ENCODE assay signal across 21 cellular contexts in genomic region chr6:71983131-71983530, GRCh38.
DNase-seq lines count a peak whose midpoint lies in the region; ATAC-seq and TF ChIP-seq lines count a peak whose summit lies in the region.
"Had no signal": no experiment of that assay in that cellular context is flagged by ENCODE, and none has a peak within 500 bp of the region (broad histone marks: within the 10 kb centered on the region; RNA-seq: fewer than 3 reads in every experiment).

No MANE protein-coding gene starts in this region.

- no peaks in the 10 kb centered on the region for H3K79me2 ChIP-seq in MM.1S (ENCODE audit: low read length)

- intact Hi-C loops in lower lobe of right lung (cut with DNase I): no loop called here

- no peak overlapping the region for H3K27ac Mint-ChIP-seq in activated CD8-positive, alpha-beta T cell treated with anti-CD3 and anti-CD28 coated beads, Interleukin-2, amount 10 ng/mL, durations not matched to agents 7 days and 5 days
- H3K27ac Mint-ChIP-seq: CD4-positive, alpha-beta memory T cell had no signal

- H3K36me3 Mint-ChIP-seq in activated CD8-positive, alpha-beta T cell treated with anti-CD3 and anti-CD28 coated beads, Interleukin-2, amount 10 ng/mL, durations not matched to agents 7 days and 5 days (ENCODE audit: low read depth): no peaks in the 10 kb centered on the region
- H3K36me3 Mint-ChIP-seq: CD4-positive, alpha-beta memory T cell had no signal

- CTCF ChIA-PET in activated CD8-positive, alpha-beta T cell treated with anti-CD3 and anti-CD28 coated beads, Interleukin-2, amount 10 ng/mL, durations not matched to agents 7 days and 5 days (lab: Charles Lee): no interaction called here

- H3K9me3 Mint-ChIP-seq in activated CD8-positive, alpha-beta T cell treated with anti-CD3 and anti-CD28 coated beads, Interleukin-2, amount 10 ng/mL, durations not matched to agents 7 days and 5 days (ENCODE audit: insufficient read depth): no peaks in the 10 kb centered on the region

- TF ChIP-seq CTCF in lower lobe of right lung (IDR thresholded peaks at IDR 0.05): no peak
- TF ChIP-seq CTCF in MM.1S (IDR thresholded peaks at IDR 0.05; ENCODE audit: low read length): no peak

- H3K4me3 ChIP-seq in lower lobe of right lung (no peak overlapping the region), MM.1S (ENCODE audit: low read length) (no peak overlapping the region)

- H2AFZ ChIP-seq in MM.1S (ENCODE audit: low read length): no peak overlapping the region

- no peaks in the 10 kb centered on the region for H3K4me1 ChIP-seq in lower lobe of right lung
- H3K4me1 ChIP-seq in MM.1S (ENCODE audit: low read length): no peaks in the 10 kb centered on the region; the same call in 1 of the 2 replicates

- H3K27me3 Mint-ChIP-seq in activated CD8-positive, alpha-beta T cell treated with anti-CD3 and anti-CD28 coated beads, Interleukin-2, amount 10 ng/mL, durations not matched to agents 7 days and 5 days (ENCODE audit: low read depth): no peaks in the 10 kb centered on the region
- H3K27me3 Mint-ChIP-seq: CD4-positive, alpha-beta memory T cell had no signal

- H3K36me3 ChIP-seq in lower lobe of right lung (no peaks in the 10 kb centered on the region), MM.1S (replicated peaks; ENCODE audit: insufficient read depth, low read length) (no peaks in the 10 kb centered on the region)

- H3K9me3 ChIP-seq in lower lobe of right lung: no peaks in the 10 kb centered on the region
- H3K9me3 ChIP-seq in MM.1S (replicated peaks; ENCODE audit: insufficient read depth, low read length): no peaks in the 10 kb centered on the region

- H3K9me2 ChIP-seq in MM.1S (replicated peaks; ENCODE audit: insufficient read depth, low read length): no peaks in the 10 kb centered on the region

- DNase-seq in lower lobe of right lung (no peak), NOMO-1 treated with DMSO at 0.1 percent for 48 hours (lab: John Stamatoyannopoulos, UW; ENCODE audit: unreplicated experiment) (no peak), MM.1S (no peak), NCI-H128 (lab: John Stamatoyannopoulos, UW; ENCODE audit: unreplicated experiment) (no peak)
- DNase-seq in activated CD8-positive, alpha-beta T cell treated with anti-CD3 and anti-CD28 coated beads, Interleukin-2, amount 10 ng/mL, durations not matched to agents 7 days and 5 days: no peak
- DNase-seq: C1 segment of cervical spinal cord; CD4-positive, alpha-beta memory T cell; COR-L47; KBM-7; NCI-H1105 treated with DMSO at 0.1 percent for 48 hours; NCI-H2029; NCI-H510A; NCI-H69; SHP77; T-helper 1 cell had no signal

- H3K4me2 ChIP-seq in MM.1S (ENCODE audit: low read depth, low read length): no peak overlapping the region

- H4K20me1 ChIP-seq in MM.1S (ENCODE audit: insufficient read depth, low read length): no peaks in the 10 kb centered on the region

- ATAC-seq in GM18870 (IDR thresholded peaks at IDR 0.05; ENCODE audit: unreplicated experiment): peak; percentile 41
- ATAC-seq in GM19395 (IDR thresholded peaks at IDR 0.05; ENCODE audit: unreplicated experiment): peak; percentile 45
- peak; percentile 41 for ATAC-seq in HG02938 (IDR thresholded peaks at IDR 0.05; ENCODE audit: unreplicated experiment)
- peak; percentile 49 to 65 for ATAC-seq in lower lobe of right lung
- no peak for ATAC-seq in activated CD8-positive, alpha-beta T cell treated with anti-CD3 and anti-CD28 coated beads, Interleukin-2, amount 10 ng/mL, durations not matched to agents 7 days and 5 days
- ATAC-seq: HCT116, Panc1 had no signal

- H3K4me3 Mint-ChIP-seq in activated CD8-positive, alpha-beta T cell treated with anti-CD3 and anti-CD28 coated beads, Interleukin-2, amount 10 ng/mL, durations not matched to agents 7 days and 5 days: no peak overlapping the region
- H3K4me3 Mint-ChIP-seq: CD4-positive, alpha-beta memory T cell had no signal

- no peaks in the 10 kb centered on the region for H3F3A ChIP-seq in MM.1S (ENCODE audit: insufficient read depth, low read length)

- H3K27ac ChIP-seq in lower lobe of right lung (no peak overlapping the region), MM.1S (ENCODE audit: low read length) (no peak overlapping the region)
- H3K27ac ChIP-seq: RWPE1 had no signal

- no peak overlapping the region for H3K9ac ChIP-seq in MM.1S (ENCODE audit: low read length)

- POLR2A ChIA-PET in activated CD8-positive, alpha-beta T cell treated with anti-CD3 and anti-CD28 coated beads, Interleukin-2, amount 10 ng/mL, durations not matched to agents 7 days and 5 days (lab: Charles Lee): no interaction called here

- H3K27me3 ChIP-seq in lower lobe of right lung (ENCODE audit: low read depth) (no peaks in the 10 kb centered on the region), MM.1S (replicated peaks; ENCODE audit: insufficient read depth, low read length) (no peaks in the 10 kb centered on the region)

- no peaks in the 10 kb centered on the region for H3K4me1 Mint-ChIP-seq in activated CD8-positive, alpha-beta T cell treated with anti-CD3 and anti-CD28 coated beads, Interleukin-2, amount 10 ng/mL, durations not matched to agents 7 days and 5 days (ENCODE audit: low read depth)
- H3K4me1 Mint-ChIP-seq: CD4-positive, alpha-beta memory T cell had no signal
